Comparison of ENCODE assay signal across 4 cellular contexts in genomic region chr2:234110219-234110618, GRCh38.
TF ChIP-seq lines count a peak whose summit lies in the region.

No MANE protein-coding gene starts in this region.

TF ChIP-seq in SK-N-SH, 30 proteins besides CTCF, POLR2A, EP300 and RAD21:
- TF ChIP-seq REST (IDR thresholded peaks at IDR 0.05; ENCODE audit: low read depth, low read length) (peak; percentile 92), PBX3 (IDR thresholded peaks at IDR 0.05) (no peak)
TF ChIP-seq in SK-N-SH: peak in this region for 1.

TF ChIP-seq in SK-N-SH treated with all-trans-retinoic acid at 6 μM for 48 hours, 23 proteins besides CTCF, POLR2A, EP300 and RAD21:
- no peak for TF ChIP-seq SNAI2 (CRISPR knock-in tag; IDR thresholded peaks at IDR 0.05)
- TF ChIP-seq ZC3H10 (CRISPR knock-in tag; IDR thresholded peaks at IDR 0.05), result no peak
- TF ChIP-seq ISL1 (CRISPR knock-in tag; IDR thresholded peaks at IDR 0.05), result no peak
- TF ChIP-seq ARNTL (CRISPR knock-in tag; IDR thresholded peaks at IDR 0.05; ENCODE audit: borderline replicate concordance, low read depth), result no peak
- TF ChIP-seq ZNF565 (CRISPR knock-in tag; conservative IDR thresholded peaks at IDR 0.05; ENCODE audit: low read depth), result no peak
- TF ChIP-seq CSDC2 (CRISPR knock-in tag; IDR thresholded peaks at IDR 0.05), result no peak
- no peak for TF ChIP-seq GLIS3 (CRISPR knock-in tag; IDR thresholded peaks at IDR 0.05)
TF ChIP-seq in SK-N-SH treated with all-trans-retinoic acid at 6 μM for 48 hours: peak in this region for 0.

TF ChIP-seq in Ishikawa, 13 proteins besides CTCF, POLR2A, EP300 and RAD21:
- TF ChIP-seq FOXM1 (IDR thresholded peaks at IDR 0.05; ENCODE audit: borderline replicate concordance, low read depth) (no peak), REST (IDR thresholded peaks at IDR 0.05; ENCODE audit: low read depth) (peak; percentile 86), TAF1 (IDR thresholded peaks at IDR 0.05; ENCODE audit: low read depth) (no peak), TCF12 (IDR thresholded peaks at IDR 0.05; ENCODE audit: low read depth) (no peak), CEBPB (IDR thresholded peaks at IDR 0.05) (no peak)
TF ChIP-seq in Ishikawa: peak in this region for 1.

TF ChIP-seq in GM12878, 131 proteins besides CTCF, POLR2A, EP300 and RAD21:
- TF ChIP-seq REST (IDR thresholded peaks at IDR 0.05; ENCODE audit: low read depth, low read length) (peak; percentile 41; the same call in 1 of the 2 replicates), PAX8 (IDR thresholded peaks at IDR 0.05) (no peak)
